Comparison of ENCODE assay signal across 13 cellular contexts in the genomic region with DNA sequence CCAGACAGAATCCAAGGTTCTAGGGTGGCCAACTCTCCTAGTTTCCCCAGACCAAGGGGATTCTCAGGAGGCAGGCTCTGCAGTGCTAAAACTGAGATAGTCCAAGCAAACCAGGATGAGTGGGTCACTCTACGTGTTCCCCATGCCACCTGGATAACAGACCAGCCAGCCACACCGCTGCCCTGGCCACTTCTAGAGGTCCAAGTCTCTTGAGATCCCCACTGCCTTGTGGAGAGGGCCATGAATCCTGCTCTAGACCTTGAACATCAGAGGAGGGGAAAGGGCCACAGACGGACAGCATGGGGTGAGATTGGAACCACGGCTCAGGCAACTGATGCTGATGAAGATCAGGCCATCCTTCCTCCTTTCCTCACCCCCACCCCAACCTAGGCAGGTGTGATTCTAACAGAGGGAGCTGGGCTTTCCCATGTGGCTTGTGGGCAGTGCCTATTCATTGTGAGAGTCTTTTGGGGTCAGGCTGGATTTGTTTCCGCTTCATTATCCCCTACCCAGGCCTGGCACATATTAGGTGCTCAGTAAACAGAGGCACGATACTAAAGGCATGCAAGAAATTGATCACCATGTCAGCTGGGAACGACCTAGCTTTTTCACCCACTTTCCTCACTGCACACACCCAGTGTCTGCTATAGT.
A peak's percentile ranks its signal among the peaks of the same experiment; 100 is the strongest.
DNase-seq lines count a peak whose midpoint lies in the region; ATAC-seq, FAIRE-seq and TF ChIP-seq lines count a peak whose summit lies in the region.
"Had no signal": no experiment of that assay in that cellular context is flagged by ENCODE, and none has a peak within 500 bp of the region (broad histone marks: within the 10 kb centered on the region; RNA-seq: fewer than 3 reads in every experiment).

No MANE protein-coding gene starts in this region.

- no peak overlapping the region for H3K4me3 Mint-ChIP-seq in dendritic cell treated with granulocyte-macrophage colony-stimulating factor and Interleukin-4, amounts not matched to agents 40 ng/mL and 50 ng/mL, for 4 days

- no peaks in the 10 kb centered on the region for H3K27me3 Mint-ChIP-seq in dendritic cell treated with granulocyte-macrophage colony-stimulating factor and Interleukin-4, amounts not matched to agents 40 ng/mL and 50 ng/mL, for 4 days
- H3K27me3 Mint-ChIP-seq: IgD-negative memory B cell had no signal

- H3K9me3 Mint-ChIP-seq in dendritic cell treated with granulocyte-macrophage colony-stimulating factor and Interleukin-4, amounts not matched to agents 40 ng/mL and 50 ng/mL, for 4 days: no peaks in the 10 kb centered on the region

- peak overlapping the region; percentile 88 for H3K27ac Mint-ChIP-seq in dendritic cell treated with granulocyte-macrophage colony-stimulating factor and Interleukin-4, amounts not matched to agents 40 ng/mL and 50 ng/mL, for 4 days

- ATAC-seq in GM18498 (IDR thresholded peaks at IDR 0.05; ENCODE audit: unreplicated experiment): peak; percentile 65
- peak; percentile 62 for ATAC-seq in GM19035 (IDR thresholded peaks at IDR 0.05; ENCODE audit: unreplicated experiment)
- peak; percentile 32 for ATAC-seq in HG03045 (IDR thresholded peaks at IDR 0.05; ENCODE audit: unreplicated experiment)

- no peaks in the 10 kb centered on the region for H3K36me3 Mint-ChIP-seq in dendritic cell treated with granulocyte-macrophage colony-stimulating factor and Interleukin-4, amounts not matched to agents 40 ng/mL and 50 ng/mL, for 4 days (ENCODE audit: low read depth)
- H3K36me3 Mint-ChIP-seq: IgD-negative memory B cell had no signal

- intact Hi-C loops in dendritic cell treated with granulocyte-macrophage colony-stimulating factor and Interleukin-4, amounts not matched to agents 40 ng/mL and 50 ng/mL, for 4 days (cut with micrococcal nuclease): no loop called here

- no peak for TF ChIP-seq CTCF in D721Med (IDR thresholded peaks at IDR 0.05; ENCODE audit: insufficient read depth, missing control alignments)

- H3K4me1 Mint-ChIP-seq in dendritic cell treated with granulocyte-macrophage colony-stimulating factor and Interleukin-4, amounts not matched to agents 40 ng/mL and 50 ng/mL, for 4 days (ENCODE audit: low read depth): peaks cover 66% of the 10 kb centered on the region

- FAIRE-seq in D721Med (lab: Jason Lieb, UNC): no peak

- DNase-seq in effector CD4-positive, alpha-beta T cell: no peak
- DNase-seq in D721Med (ENCODE audit: insufficient read length, low spot score) (no peak), NCI-H1694 treated with DMSO at 0.1 percent for 48 hours (lab: John Stamatoyannopoulos, UW) (no peak), NK-92 (lab: John Stamatoyannopoulos, UW; ENCODE audit: unreplicated experiment) (no peak)
- DNase-seq: activated CD4-positive, CD25-positive, alpha-beta regulatory T cell treated with anti-CD3 and anti-CD28 coated beads, Interleukin-2, amount 50 U/mL, for 72 hours; GDM1; NCI-H1694; NCI-H82 had no signal
